In genomic region chr22:17159504-17159951, GRCh38 we compare ENCODE assay signal across 8 cellular contexts. TPM values are rescaled to one million over a fixed set of nuclear protein-coding genes. Genes with fewer than 3 reads are reported as not detected.
DNase-seq lines count a peak whose midpoint lies in the region; ATAC-seq and TF ChIP-seq lines count a peak whose summit lies in the region.

No MANE protein-coding gene starts in this region.

- peak overlapping the region; percentile 79 for H3K4me3 Mint-ChIP-seq in natural killer cell

- peak overlapping the region; percentile 59 for H3K4me3 ChIP-seq in HFF-Myc (replicated peaks; ENCODE audit: low read depth, low read length)
- H3K4me3 ChIP-seq in esophagus (ENCODE audit: low read depth in 1 of 2, low read length in 2 of 2): peak overlapping the region; percentile 71 to 82
- H3K4me3 ChIP-seq in stomach: peak overlapping the region; percentile 66 to 89 (median 70)

- H3K27ac ChIP-seq in esophagus (ENCODE audit: low read depth in 2 of 2, low read length in 1 of 2) (peak overlapping the region; percentile 87 to 96), stomach (peak overlapping the region; percentile 90 to 98 (median 93))

- no peaks in the 10 kb centered on the region for H3K36me3 Mint-ChIP-seq in natural killer cell

- H3K4me1 Mint-ChIP-seq in natural killer cell: peaks cover 12 to 16% of the 10 kb centered on the region in 2 donors

- H3K27ac Mint-ChIP-seq in natural killer cell: peak overlapping the region; percentile 48 to 74

- no peaks in the 10 kb centered on the region for H3K9me3 ChIP-seq in ES-I3 (ENCODE audit: control insufficient read depth, insufficient read depth, low read length)
- H3K9me3 ChIP-seq in esophagus (ENCODE audit: control insufficient read depth in 2 of 2, insufficient read depth in 1 of 2, low read depth in 1 of 2, low read length in 1 of 2): no peaks in the 10 kb centered on the region
- no peaks in the 10 kb centered on the region for H3K9me3 ChIP-seq in stomach

- DNase-seq in HFF-Myc (ENCODE audit: extremely low read depth, low read depth) (no peak), NCI-H1694 treated with DMSO at 0.1 percent for 48 hours (lab: John Stamatoyannopoulos, UW) (peak; percentile 28), natural killer cell (no peak), stomach (peak; percentile 62)
- DNase-seq in activated CD8-positive, alpha-beta memory T cell treated with anti-CD3 and anti-CD28 coated beads for 48 hours (ENCODE audit: low read depth in 2 of 3, low spot score in 2 of 3): peak in 2 of 3 experiments; percentile 27 to 51

- TF ChIP-seq EP300 in stomach (IDR thresholded peaks at IDR 0.05): no peak

- peak; percentile 15 to 35 (median 34) for ATAC-seq in natural killer cell
- ATAC-seq in GM21367 (IDR thresholded peaks at IDR 0.05; ENCODE audit: unreplicated experiment): no peak

- H3K4me1 ChIP-seq in ES-I3 (ENCODE audit: insufficient read depth, low read length) (peaks cover 6% of the 10 kb centered on the region; the same call in 1 of the 2 replicates), esophagus (ENCODE audit: control insufficient read depth in 2 of 2, insufficient read depth in 2 of 2, low read length in 1 of 2) (peaks cover 0 to 7% of the 10 kb centered on the region in 2 donors), stomach (peaks cover 20 to 53% (median 39%) of the 10 kb centered on the region in 4 donors)

- 7% methylated on average over 35 of the region's 35 CpGs for WGBS in esophagus, 2 donors
- 4 to 9% (median 6%) methylated on average over 28 to 35 of the region's 35 CpGs for WGBS in stomach, 5 donors

- no peak for TF ChIP-seq POLR2A in stomach (IDR thresholded peaks at IDR 0.05)

- peak overlapping the region; percentile 91 for H3K9ac ChIP-seq in ES-I3 (ENCODE audit: low read depth, low read length)

- intact Hi-C loops in natural killer cell (cut with micrococcal nuclease) (loop anchor here (1.0 to 10.0 kb wide), 2 partner anchors 75 to 915 kb away; partner anchors contain the start of genes IL17RA and PEX26), stomach (cut with DNase I; ENCODE audit: low total_unique reads) (no loop called here)

- no peaks in the 10 kb centered on the region for H3K27me3 ChIP-seq in esophagus (ENCODE audit: control insufficient read depth in 1 of 2, insufficient read depth in 2 of 2, low read length in 2 of 2)
- H3K27me3 ChIP-seq in stomach: no peaks in the 10 kb centered on the region

- no peaks in the 10 kb centered on the region for H3K9me3 Mint-ChIP-seq in natural killer cell

- no peaks in the 10 kb centered on the region for H3K27me3 Mint-ChIP-seq in natural killer cell (ENCODE audit: low read depth in 2 of 2)

- TF ChIP-seq CTCF in HFF-Myc (IDR thresholded peaks at IDR 0.05; ENCODE audit: low read depth, low read length, missing control alignments) (no peak), natural killer cell (IDR thresholded peaks at IDR 0.05) (no peak), stomach (IDR thresholded peaks at IDR 0.05) (no peak)

- no peaks in the 10 kb centered on the region for H3K36me3 ChIP-seq in ES-I3 (ENCODE audit: insufficient read depth, low read length)
- H3K36me3 ChIP-seq in esophagus (ENCODE audit: control insufficient read depth in 2 of 2, insufficient read depth in 2 of 2, low read length in 1 of 2): no peaks in the 10 kb centered on the region
- H3K36me3 ChIP-seq in stomach: no peaks in the 10 kb centered on the region

RNA-seq across cellular contexts. Expression of gene HDHD5, which starts 0.5 kb away (rescaled TPM):
- polyA plus RNA-seq in esophagus (10 to 100 TPM; 15.2 to 26.4 TPM), stomach (10 to 100 TPM; 26.5 to 31.8 (median 30.5) TPM)
- total RNA-seq in natural killer cell (10 to 100 TPM; 12.0 to 16.5 (median 13.5) TPM), stomach (100 to 1,000 TPM in 1 of 5 donors, 10 to 100 TPM in 4; 22.8 to 190 (median 55.4) TPM)

RNA-seq across cellular contexts. Expression of gene TMEM121B, which starts 38.4 kb away (rescaled TPM):
- under 1 TPM; 0.19 to 0.33 TPM for polyA plus RNA-seq in esophagus
- total RNA-seq in natural killer cell: under 1 TPM in 2 of 3 donors, not detected in 1; 0.18 to 0.35 TPM
- under 1 TPM in 2 of 5 donors, not detected in 3; 0.37 to 0.45 TPM for total RNA-seq in stomach
- polyA plus RNA-seq in stomach: under 1 TPM in 2 of 3 donors, not detected in 1; 0.08 to 0.12 TPM

RNA-seq across cellular contexts. Expression of gene ADA2, which starts 59.7 kb away (rescaled TPM):
- polyA plus RNA-seq in esophagus (1 to 10 TPM; 2.7 to 5.2 TPM), stomach (1 to 10 TPM; 4.2 to 8.1 (median 6.5) TPM)
- total RNA-seq in natural killer cell (100 to 1,000 TPM; 117 to 148 (median 130) TPM), stomach (10 to 100 TPM in 4 of 5 donors, not detected in 1; 11.7 to 27.2 (median 15.1) TPM)

Comparison
In these comparisons a context has a peak if more than half of its experiments do, and no peak if none do; other contexts are left out.
1. DNase-seq: peak in NCI-H1694 treated with DMSO at 0.1 percent for 48 hours (single experiment), activated CD8-positive, alpha-beta memory T cell treated with anti-CD3 and anti-CD28 coated beads for 48 hours (2 of 3) and stomach (single experiment); none in HFF-Myc (single experiment) and natural killer cell (single experiment).
2. RNA of gene ADA2, which starts 59.7 kb away (total RNA-seq): 117 to 148 TPM in natural killer cell; 11.7 to 27.2 TPM in stomach; every median in the first group is over 4 times any median in the second.
3. Peak in every context shown above with its lines, with median percentiles within 50 percentile points of each other: H3K4me3 ChIP-seq.